8 cellular contexts compared by ENCODE assay signal in the genomic region with DNA sequence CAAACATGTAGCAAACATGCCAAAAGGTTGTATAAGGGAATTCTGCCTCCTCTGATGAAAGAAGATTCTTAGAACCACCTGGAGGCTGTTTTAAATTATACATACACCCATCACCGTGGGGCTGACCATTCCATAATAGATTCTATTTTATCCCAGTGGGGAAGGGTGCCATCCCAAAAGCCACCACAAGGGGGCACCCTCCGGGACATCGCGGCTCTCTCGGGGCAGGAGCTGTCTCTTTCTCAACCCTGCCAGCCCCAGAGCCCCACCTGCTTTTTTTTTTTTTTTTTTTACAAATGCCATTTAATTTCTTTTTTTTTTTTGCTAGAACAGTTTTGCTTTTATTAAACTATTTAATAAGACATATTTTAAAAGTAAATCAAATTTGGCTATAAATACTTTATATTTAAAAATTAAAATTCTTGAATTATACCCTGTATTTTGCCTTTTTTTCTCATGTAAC. TPM values are rescaled to one million over a fixed set of nuclear protein-coding genes. Genes with fewer than 3 reads are reported as not detected.
DNase-seq lines count a peak whose midpoint lies in the region; ATAC-seq and TF ChIP-seq lines count a peak whose summit lies in the region.

No MANE protein-coding gene starts in this region.

- TF ChIP-seq CTCF in prostate gland (IDR thresholded peaks at IDR 0.05) = peak; percentile 82 to 93 (median 84)

- intact Hi-C loops in prostate gland (cut with DNase I) = loop anchor here (2.0 kb wide), 1 partner anchor 290 kb away; no protein-coding TSS in a partner anchor

- peaks cover 8% of the 10 kb centered on the region in 3 donors for H3K4me1 Mint-ChIP-seq in IgD-negative memory B cell

- H3K36me3 ChIP-seq in SJSA1 (no peaks in the 10 kb centered on the region), prostate gland (no peaks in the 10 kb centered on the region)

- peaks cover 4% of the 10 kb centered on the region for H3K27me3 Mint-ChIP-seq in IgD-negative memory B cell

- no peaks in the 10 kb centered on the region for H3K9me3 Mint-ChIP-seq in IgD-negative memory B cell

- no peaks in the 10 kb centered on the region for H3K9me3 ChIP-seq in SJSA1 (replicated peaks)
- no peaks in the 10 kb centered on the region for H3K9me3 ChIP-seq in prostate gland

- H3K4me1 ChIP-seq in SJSA1 (replicated peaks) (peaks cover 11% of the 10 kb centered on the region), prostate gland (replicated peaks) (no peaks in the 10 kb centered on the region)

- peak overlapping the region in 1 of 4 donors; percentile 51 for H3K4me3 Mint-ChIP-seq in IgD-negative memory B cell

- peak; percentile 63 for DNase-seq in A172 (ENCODE audit: low spot score)
- DNase-seq in SJSA1 (ENCODE audit: low read depth in 1 of 2, low spot score in 2 of 2) = peak; percentile 70 to 72
- peak; percentile 73 for DNase-seq in activated gamma-delta T cell treated with anti-CD3 and anti-CD28 coated beads, Interleukin-2, amount 50 U/mL, for 16 hours (ENCODE audit: low read depth)
- DNase-seq in germinal center (ENCODE audit: low spot score) = peak; percentile 82
- peak; percentile 60 for DNase-seq in prostate gland (ENCODE audit: low spot score)
- DNase-seq in SHP77 treated with DMSO at 0.1 percent for 48 hours (lab: John Stamatoyannopoulos, UW) = no peak

- H3K27me3 ChIP-seq in SJSA1 (replicated peaks) = no peaks in the 10 kb centered on the region
- H3K27me3 ChIP-seq in prostate gland (replicated peaks; ENCODE audit: insufficient read depth) = no peaks in the 10 kb centered on the region

- under 1% methylated on average over 5 of the region's 5 CpGs for WGBS in prostate gland

- peak; percentile 72 for ATAC-seq in GM18502 (IDR thresholded peaks at IDR 0.05; ENCODE audit: poor library complexity, unreplicated experiment)

- no peak overlapping the region for H3K27ac ChIP-seq in SJSA1
- H3K27ac ChIP-seq in prostate gland = no peak overlapping the region

- H3K27ac Mint-ChIP-seq in IgD-negative memory B cell = peak overlapping the region in 2 of 3 donors; percentile 28 to 86

- H3K4me3 ChIP-seq in SJSA1 (no peak overlapping the region), prostate gland (no peak overlapping the region)

- H3K36me3 Mint-ChIP-seq in IgD-negative memory B cell = no peaks in the 10 kb centered on the region

- no peak for TF ChIP-seq POLR2A in prostate gland (IDR thresholded peaks at IDR 0.05)

RNA-seq across cellular contexts. Expression of gene MTCL1, which starts 8.6 kb away (rescaled TPM):
- total RNA-seq in A172 (2014; rRNA removed; shearing (Covaris generic)) = 33.6 and 39.6 TPM in 2 replicates
- 0.28 TPM for polyA plus RNA-seq in IgD-negative memory B cell
- 36.7 and 47.7 TPM in 2 replicates for total RNA-seq in SJSA1 (2014; rRNA removed; shearing (Covaris generic))
- 10 to 100 TPM; 11.2 to 73.1 TPM for total RNA-seq in prostate gland
